ENCODE assay signal across 15 cellular contexts in the genomic region with DNA sequence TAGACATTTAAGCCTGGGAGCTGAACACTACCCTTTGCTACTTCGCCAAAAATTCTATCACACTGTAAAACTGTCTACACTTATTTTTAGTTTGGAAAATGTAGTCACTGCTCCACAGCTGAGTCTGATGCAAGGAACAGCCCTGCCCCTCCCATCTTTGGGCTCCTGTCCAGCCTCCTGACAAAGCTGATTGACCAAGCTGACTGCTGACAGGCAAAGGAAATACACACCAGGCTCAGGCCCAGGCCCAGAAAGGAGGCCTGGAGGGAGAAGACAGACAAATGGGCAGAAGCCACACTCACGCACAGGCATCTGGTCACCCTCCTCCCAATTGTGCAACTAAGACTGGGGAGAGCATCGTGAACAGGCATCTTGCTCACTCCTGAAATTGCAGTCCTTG. TPM values are rescaled to one million over a fixed set of nuclear protein-coding genes. Genes with fewer than 3 reads are reported as not detected.
DNase-seq lines count a peak whose midpoint lies in the region; ATAC-seq and TF ChIP-seq lines count a peak whose summit lies in the region.
"Had no signal": no experiment of that assay in that cellular context is flagged by ENCODE, and none has a peak within 500 bp of the region (broad histone marks: within the 10 kb centered on the region; RNA-seq: fewer than 3 reads in every experiment).

No MANE protein-coding gene starts in this region.

- intact Hi-C loops in left ventricle myocardium superior (cut with micrococcal nuclease), result no loop called here

- peaks cover 5% of the 10 kb centered on the region for H3K36me3 ChIP-seq in smooth muscle cell (ENCODE audit: low read depth)
- H3K36me3 ChIP-seq: ovary had no signal

- peak; percentile 85 for ATAC-seq in left ventricle myocardium superior
- ATAC-seq in HG02678 (IDR thresholded peaks at IDR 0.05; ENCODE audit: unreplicated experiment), result no peak
- ATAC-seq in HG03135 (IDR thresholded peaks at IDR 0.05; ENCODE audit: unreplicated experiment), result no peak
- ATAC-seq in GM18858 (IDR thresholded peaks at IDR 0.05; ENCODE audit: unreplicated experiment), result no peak
- ATAC-seq: effector memory CD8-positive, alpha-beta T cell; stimulated activated naive B cell treated with anti-CD40 and anti-IgM and Interleukin-4, amounts not matched to agents 10 μg/mL and 1 μg/mL and 100 μg/mL, for 72 hours had no signal

- no peak overlapping the region for H3K9ac ChIP-seq in smooth muscle cell (ENCODE audit: low read depth)

- no peaks in the 10 kb centered on the region for H3K9me3 ChIP-seq in smooth muscle cell (replicated peaks; ENCODE audit: low read depth)
- H3K9me3 ChIP-seq: ovary had no signal

- H3K27ac Mint-ChIP-seq in HFFc6, result peak overlapping the region; percentile 63; the same call in 1 of the 2 replicates
- H3K27ac Mint-ChIP-seq: activated CD4-positive, alpha-beta T cell treated with anti-CD3 and anti-CD28 coated beads, Interleukin-2, amount 10 ng/mL, durations not matched to agents 24 days and 14 days; activated T-helper 2 cell treated with anti-CD3 and anti-CD28 coated beads, Interferon-gamma antibody, Interleukin-2, Interleukin-4, amounts not matched to agents 10 μg/mL and 5 μg/mL and 100 μg/mL, durations not matched to agents 14 hours and 24 hours and 36 hours; effector memory CD8-positive, alpha-beta T cell; stimulated activated naive B cell treated with anti-CD40 and anti-IgM and Interleukin-4, amounts not matched to agents 10 μg/mL and 1 μg/mL and 100 μg/mL, for 72 hours had no signal

- H3K4me1 Mint-ChIP-seq in HFFc6 (ENCODE audit: low read depth), result peaks cover 26% of the 10 kb centered on the region
- H3K4me1 Mint-ChIP-seq: activated CD4-positive, alpha-beta T cell treated with anti-CD3 and anti-CD28 coated beads, Interleukin-2, amount 10 ng/mL, durations not matched to agents 24 days and 14 days; stimulated activated naive B cell treated with anti-CD40 and anti-IgM and Interleukin-4, amounts not matched to agents 10 μg/mL and 1 μg/mL and 100 μg/mL, for 72 hours had no signal

- peaks cover 56% of the 10 kb centered on the region for H4K20me1 ChIP-seq in smooth muscle cell (ENCODE audit: low read depth)

- H3F3A ChIP-seq in smooth muscle cell (ENCODE audit: low read depth), result no peaks in the 10 kb centered on the region

- no peaks in the 10 kb centered on the region for H3K79me2 ChIP-seq in smooth muscle cell (ENCODE audit: low read depth)

- H3K27ac ChIP-seq in smooth muscle cell (ENCODE audit: low read depth), result no peak overlapping the region
- H3K27ac ChIP-seq: ovary had no signal

- TF ChIP-seq CTCF in HFFc6 (IDR thresholded peaks at IDR 0.05) (no peak), smooth muscle cell (IDR thresholded peaks at IDR 0.05; ENCODE audit: borderline replicate concordance, insufficient read depth, poor library complexity, severe bottlenecking) (no peak)

- no peaks in the 10 kb centered on the region for H3K4me1 ChIP-seq in smooth muscle cell (ENCODE audit: low read depth)

- no peaks in the 10 kb centered on the region for H3K9me3 Mint-ChIP-seq in HFFc6
- H3K9me3 Mint-ChIP-seq: activated CD4-positive, alpha-beta T cell treated with anti-CD3 and anti-CD28 coated beads, Interleukin-2, amount 10 ng/mL, durations not matched to agents 24 days and 14 days; activated T-helper 2 cell treated with anti-CD3 and anti-CD28 coated beads, Interferon-gamma antibody, Interleukin-2, Interleukin-4, amounts not matched to agents 10 μg/mL and 5 μg/mL and 100 μg/mL, durations not matched to agents 14 hours and 24 hours and 36 hours; effector memory CD8-positive, alpha-beta T cell; stimulated activated naive B cell treated with anti-CD40 and anti-IgM and Interleukin-4, amounts not matched to agents 10 μg/mL and 1 μg/mL and 100 μg/mL, for 72 hours had no signal

- WGBS in smooth muscle cell (ENCODE audit: low lambda C conversion rate), result 68% methylated on average over 3 of the region's 3 CpGs

- H2AFZ ChIP-seq in smooth muscle cell (ENCODE audit: low read depth), result no peak overlapping the region

- H3K4me3 ChIP-seq in smooth muscle cell, result no peak overlapping the region
- H3K4me3 ChIP-seq: ovary had no signal

- peaks cover 30% of the 10 kb centered on the region for H3K36me3 Mint-ChIP-seq in HFFc6 (ENCODE audit: low read depth)
- H3K36me3 Mint-ChIP-seq: stimulated activated naive B cell treated with anti-CD40 and anti-IgM and Interleukin-4, amounts not matched to agents 10 μg/mL and 1 μg/mL and 100 μg/mL, for 72 hours had no signal

- H3K4me3 Mint-ChIP-seq in HFFc6, result no peak overlapping the region
- H3K4me3 Mint-ChIP-seq: activated CD4-positive, alpha-beta T cell treated with anti-CD3 and anti-CD28 coated beads, Interleukin-2, amount 10 ng/mL, durations not matched to agents 24 days and 14 days; effector memory CD8-positive, alpha-beta T cell; stimulated activated naive B cell treated with anti-CD40 and anti-IgM and Interleukin-4, amounts not matched to agents 10 μg/mL and 1 μg/mL and 100 μg/mL, for 72 hours had no signal

- H3K4me2 ChIP-seq in smooth muscle cell, result no peak overlapping the region

- no peaks in the 10 kb centered on the region; the same call in 1 of the 2 replicates for H3K27me3 Mint-ChIP-seq in HFFc6 (ENCODE audit: insufficient read depth)

- H3K27me3 ChIP-seq in smooth muscle cell (ENCODE audit: low read depth), result no peaks in the 10 kb centered on the region
- H3K27me3 ChIP-seq: ovary had no signal

- DNase-seq in HFFc6 (no peak), dedifferentiated amniotic fluid mesenchymal stem cell (ENCODE audit: extremely low spot score) (peak; percentile 38), left ventricle myocardium superior (peak; percentile 87), smooth muscle cell (lab: John Stamatoyannopoulos, UW; ENCODE audit: unreplicated experiment) (peak; percentile 8)
- no peak for DNase-seq in stimulated activated CD4-positive, alpha-beta T cell treated with anti-CD3 and anti-CD28 coated beads, Interleukin-4, amount 100 ng/mL, for 1 hour
- DNase-seq: activated CD4-positive, alpha-beta T cell treated with anti-CD3 and anti-CD28 coated beads, Interleukin-2, amount 10 ng/mL, durations not matched to agents 24 days and 14 days; effector memory CD8-positive, alpha-beta T cell; hypothalamus; NCI-H1092 treated with DMSO at 0.1 percent for 48 hours; stimulated activated naive B cell treated with anti-CD40 and anti-IgM and Interleukin-4, amounts not matched to agents 10 μg/mL and 1 μg/mL and 100 μg/mL, for 72 hours had no signal

RNA-seq across cellular contexts. Expression of gene ISCA2, which starts 55.3 kb away (rescaled TPM):
- 10 to 100 TPM; 27.7 to 39.4 (median 30.5) TPM for total RNA-seq in HFFc6 (2021; fragmentation: NEBNext Ultra II Directional; extraction: Animal tissue kit (Norgen Biotek cat#: 25700))
- total RNA-seq in left ventricle myocardium superior (37.5 TPM), smooth muscle cell (15.0 and 23.3 TPM in 2 replicates)
- 65.8 and 79.2 TPM in 2 replicates for polyA plus RNA-seq in smooth muscle cell

RNA-seq across cellular contexts. Expression of gene NPC2, which starts 55.8 kb away (rescaled TPM):
- 10 to 100 TPM; 69.1 to 89.9 (median 78.8) TPM for total RNA-seq in HFFc6 (2021; fragmentation: NEBNext Ultra II Directional; extraction: Animal tissue kit (Norgen Biotek cat#: 25700))
- total RNA-seq in left ventricle myocardium superior (105 TPM), smooth muscle cell (443 and 496 TPM in 2 replicates)
- polyA plus RNA-seq in smooth muscle cell, result 137 and 197 TPM in 2 replicates

Comparison
In these comparisons a context has a peak if more than half of its experiments do, and no peak if none do; other contexts are left out.
1. DNase-seq: peak in dedifferentiated amniotic fluid mesenchymal stem cell (single experiment), left ventricle myocardium superior (single experiment) and smooth muscle cell (single experiment); none in HFFc6 (single experiment) and stimulated activated CD4-positive, alpha-beta T cell treated with anti-CD3 and anti-CD28 coated beads, Interleukin-4, amount 100 ng/mL, for 1 hour (single experiment).